ENCODE assay signal across 23 cellular contexts in the genomic region with DNA sequence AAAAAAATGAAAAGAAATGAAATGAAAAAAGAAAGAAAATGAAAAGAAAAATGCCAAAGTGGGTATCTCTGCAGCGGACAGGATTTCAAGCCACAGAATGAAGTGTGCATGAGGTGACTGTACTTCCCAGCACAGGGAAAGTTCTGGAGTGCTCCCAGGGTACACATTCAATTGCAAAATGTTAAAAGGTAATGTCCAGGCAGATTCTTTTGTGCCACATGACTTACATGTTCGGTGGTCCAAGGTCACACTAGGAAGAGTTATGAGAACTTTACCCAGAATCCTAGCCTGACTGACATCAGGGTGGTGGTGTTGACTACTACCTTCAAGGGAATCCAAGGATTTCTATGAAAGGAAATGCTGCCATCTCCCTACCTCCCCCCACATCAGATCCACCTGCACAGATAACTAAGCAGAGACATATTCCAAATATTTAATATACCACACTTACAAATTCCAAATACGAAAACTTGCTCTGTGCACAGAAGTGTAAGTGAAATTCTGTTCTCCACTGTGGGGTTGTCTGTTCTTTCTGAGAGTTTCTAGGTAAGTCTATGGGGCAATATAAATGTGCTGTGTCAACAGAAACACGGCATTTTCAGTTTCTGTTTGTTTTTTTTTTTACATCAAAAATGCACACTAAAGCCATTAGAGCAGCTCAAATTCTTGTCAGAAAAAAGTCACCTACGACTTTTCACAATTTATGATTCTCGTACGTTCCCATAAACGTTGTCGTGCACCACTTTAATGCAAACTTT. TPM values are rescaled to one million over a fixed set of nuclear protein-coding genes. Genes with fewer than 3 reads are reported as not detected.
DNase-seq lines count a peak whose midpoint lies in the region; ATAC-seq, FAIRE-seq and TF ChIP-seq lines count a peak whose summit lies in the region.
"Had no signal": no experiment of that assay in that cellular context is flagged by ENCODE, and none has a peak within 500 bp of the region (broad histone marks: within the 10 kb centered on the region; RNA-seq: fewer than 3 reads in every experiment).

No MANE protein-coding gene starts in this region.

- BruUV-seq in K562 (replicated peaks; lab: Mats Ljungman, UMichigan), result no TSS peak

- H3K4me3 ChIP-seq in KMS-11 (IDR thresholded peaks at IDR 0.05; ENCODE audit: insufficient read depth, low read depth, low read length), result no peak overlapping the region
- no peak overlapping the region for H3K4me3 ChIP-seq in K562
- peak overlapping the region in 1 of 3 donors; percentile 31 for H3K4me3 ChIP-seq in liver (ENCODE audit: low read depth in 1 of 3, low read length in 3 of 3)
- H3K4me3 ChIP-seq: BLaER1, HAP-1, MG63, PC-9 had no signal

- H3K27ac ChIP-seq in KMS-11 (peak overlapping the region; percentile 54), K562 (ENCODE audit: extremely low read depth, low read depth, low read length) (no peak overlapping the region), liver (ENCODE audit: low read depth in 1 of 2, low read length in 2 of 2) (peak overlapping the region; percentile 90 to 94)
- H3K27ac ChIP-seq: BLaER1, PC-9 had no signal

- no peak for TF ChIP-seq EP300 in K562 (IDR thresholded peaks at IDR 0.05; ENCODE audit: low read length)

- H3K9me3 ChIP-seq in K562 (replicated peaks; ENCODE audit: control insufficient read depth, insufficient read depth, low read depth, low read length), result no peaks in the 10 kb centered on the region
- H3K9me3 ChIP-seq in liver (ENCODE audit: control insufficient read depth in 4 of 4, low read length in 3 of 4), result no peaks in the 10 kb centered on the region
- H3K9me3 ChIP-seq: BLaER1, HAP-1, MG63, SK-N-SH had no signal

- H3K9ac ChIP-seq in KMS-11 (peak overlapping the region; percentile 15; the same call in 1 of the 2 replicates), K562 (ENCODE audit: insufficient read depth in 1 of 2, low read depth in 2 of 2, low read length in 2 of 2) (no peak overlapping the region), liver (ENCODE audit: low read depth in 1 of 2, low read length in 2 of 2) (peak overlapping the region in 1 of 2 donors; percentile 54)
- H3K9ac ChIP-seq: BLaER1, SK-N-SH had no signal

- H3K4me2 ChIP-seq in KMS-11 (peak overlapping the region; percentile 70), K562 (ENCODE audit: insufficient read depth, low read length) (no peak overlapping the region)
- H3K4me2 ChIP-seq: BLaER1, PC-9, SK-N-SH had no signal

- in situ Hi-C loops in K562 (cut with MboI), result no loop called here

- no peak for TF ChIP-seq CTCF in KMS-11 (conservative IDR thresholded peaks at IDR 0.05; ENCODE audit: low read depth, low read length)
- TF ChIP-seq CTCF in K562 (IDR thresholded peaks at IDR 0.05 in 2 of 3, conservative IDR thresholded peaks at IDR 0.05 in 1 of 3; ENCODE audit: insufficient read depth in 2 of 3, low read depth in 1 of 3, low read length in 3 of 3), result no peak
- no peak for TF ChIP-seq CTCF in liver (IDR thresholded peaks at IDR 0.05; ENCODE audit: low read depth, low read length, missing input control)

- H4K20me1 ChIP-seq in KMS-11 (ENCODE audit: insufficient read depth) (no peaks in the 10 kb centered on the region), K562 (replicated peaks; ENCODE audit: control insufficient read depth, insufficient read depth, low read length) (no peaks in the 10 kb centered on the region)
- H4K20me1 ChIP-seq: BLaER1 had no signal

- TF ChIP-seq POLR2A in K562 (conservative IDR thresholded peaks at IDR 0.05), result no peak

- ATAC-seq in K562, result no peak
- no peak for ATAC-seq in HG02588 (IDR thresholded peaks at IDR 0.05; ENCODE audit: unreplicated experiment)

- DNase-seq in K562 (ENCODE audit: extremely low read depth in 1 of 4, low spot score in 3 of 4) (no peak), nucleus accumbens (lab: John Stamatoyannopoulos, UW) (no peak), mesenteric fat pad (ENCODE audit: low spot score) (no peak), RKO (ENCODE audit: low spot score) (no peak)
- DNase-seq: ACHN; CD4-positive, alpha-beta T cell; COR-L47; DMS79; Kasumi-1; MG63; NCI-H1048; NCI-H1417 treated with DMSO at 0.1 percent for 48 hours; NCI-H187; NCI-H510A; PC-9; SIG-M5; SK-N-SH had no signal

- no peak for FAIRE-seq in K562 (lab: Jason Lieb, UNC)
- FAIRE-seq: HTR-8/SVneo had no signal

- under 1% methylated on average over 9 of the region's 9 CpGs for WGBS in K562 (ENCODE audit: insufficient coverage, low coverage, missing lambda C conversion rate)
- 63% methylated on average over 9 of the region's 9 CpGs for whole genome bisulfite sequencing in liver

- H3K4me1 ChIP-seq in KMS-11 (ENCODE audit: low read depth, poor library complexity, severe bottlenecking), result peaks cover 50% of the 10 kb centered on the region
- no peaks in the 10 kb centered on the region for H3K4me1 ChIP-seq in K562 (replicated peaks in 1 of 2; ENCODE audit: control insufficient read depth in 2 of 2, insufficient read depth in 2 of 2, low read length in 2 of 2)
- H3K4me1 ChIP-seq in liver (ENCODE audit: control insufficient read depth in 4 of 4, insufficient read depth in 4 of 4, low read length in 3 of 4), result peaks cover 10 to 31% (median 16%) of the 10 kb centered on the region in 4 donors
- H3K4me1 ChIP-seq: BLaER1, HAP-1 had no signal

- TF ChIP-seq RAD21 in K562 (CRISPR knock-in tag; conservative IDR thresholded peaks at IDR 0.05 in 1 of 2, IDR thresholded peaks at IDR 0.05 in 1 of 2) (no peak), liver (IDR thresholded peaks at IDR 0.05) (peak; percentile 37 to 47)

- H2AFZ ChIP-seq in KMS-11 (ENCODE audit: low read depth) (peak overlapping the region; percentile 20; the same call in 1 of the 2 replicates), K562 (ENCODE audit: low read depth, low read length) (no peak overlapping the region)
- H2AFZ ChIP-seq: PC-9 had no signal

- intact Hi-C loops in K562 (cut with micrococcal nuclease), result no loop called here

- no peaks in the 10 kb centered on the region for H3K27me3 ChIP-seq in KMS-11 (ENCODE audit: insufficient read depth, low read depth)
- H3K27me3 ChIP-seq in K562 (ENCODE audit: control insufficient read depth in 2 of 2, insufficient read depth in 2 of 2, low read length in 2 of 2), result 0 out of 5 replicates have a peak, but pooled peaks cover 0 to 4% of the 10 kb centered on the region in 2 experiments
- no peaks in the 10 kb centered on the region for H3K27me3 ChIP-seq in liver (ENCODE audit: control insufficient read depth in 4 of 4, insufficient read depth in 4 of 4, low read length in 3 of 4)
- H3K27me3 ChIP-seq: BLaER1, MG63 had no signal

- H3K79me2 ChIP-seq in KMS-11 (ENCODE audit: insufficient read depth, low read depth) (no peaks in the 10 kb centered on the region), K562 (ENCODE audit: control insufficient read depth, insufficient read depth, low read length) (no peaks in the 10 kb centered on the region)

- no peaks in the 10 kb centered on the region for H3K36me3 ChIP-seq in KMS-11 (ENCODE audit: insufficient read depth)
- H3K36me3 ChIP-seq in K562 (ENCODE audit: control insufficient read depth, insufficient read depth, low read length), result no peaks in the 10 kb centered on the region
- H3K36me3 ChIP-seq in liver (ENCODE audit: control insufficient read depth in 4 of 4, insufficient read depth in 3 of 4, low read depth in 1 of 4, low read length in 3 of 4), result no peaks in the 10 kb centered on the region
- H3K36me3 ChIP-seq: BLaER1, HAP-1, MG63 had no signal

- POLR2A ChIA-PET in K562 (lab: Yijun Ruan, JAX), result no interaction called here

- CTCF ChIA-PET in K562 (lab: Yijun Ruan, JAX; ENCODE audit: low intra/inter-chr PET ratio), result no interaction called here

- H3K9me1 ChIP-seq in K562 (ENCODE audit: control insufficient read depth, insufficient read depth, low read length), result no peaks in the 10 kb centered on the region

TF ChIP-seq in K562, 482 proteins besides CTCF, POLR2A, EP300 and RAD21 (continues in another document):
- TF ChIP-seq MAFG (tag; conservative IDR thresholded peaks at IDR 0.05) (peak; percentile 49), SRSF7 (optimal IDR thresholded peaks at IDR 0.05; ENCODE audit: low read depth, low read length) (no peak), CHD4 (IDR thresholded peaks at IDR 0.05; ENCODE audit: insufficient read depth, insufficient replicate concordance, low read depth, low read length, poor library complexity, severe bottlenecking) (no peak), ZNF316 (IDR thresholded peaks at IDR 0.05) (peak; percentile 65), SMARCA5 (IDR thresholded peaks at IDR 0.05) (no peak), NFE2L1 (tag; IDR thresholded peaks at IDR 0.05; ENCODE audit: borderline replicate concordance, low read depth) (no peak), PTRF (tag; IDR thresholded peaks at IDR 0.05) (no peak)

RNA-seq across cellular contexts. Expression of gene CABYR, which starts 56.6 kb away (rescaled TPM):
- not detected in 2 replicates for total RNA-seq in K562 (2011; cell fraction: chromatin; rRNA removed; ENCODE audit: low replicate concordance)
- total RNA-seq in K562 (2011; cell fraction: nucleolus; rRNA removed), result not detected in 2 replicates
- total RNA-seq in K562 (2011; cell fraction: nucleoplasm; rRNA removed), result not detected in 2 replicates
- total RNA-seq in K562 (2014; rRNA removed) (not detected in 2 replicates), K562 (2014; rRNA removed; fragmentation: Illumina TruSeq; extraction: Trizol) (not detected in 2 replicates), K562 (2015; rRNA removed; fragmentation: Illumina TruSeq; extraction: Trizol) (not detected in 2 replicates), K562 (2021) (not detected in 2 replicates), liver (under 1 TPM; 0.19 to 0.67 TPM), mesenteric fat pad (3.1 TPM)
- polyA plus RNA-seq in K562 (2011; rRNA removed) (not detected in 2 replicates), K562 (2014; fragmentation: Illumina TruSeq; extraction: Trizol) (not detected in 2 replicates), K562 (2014; fragmentation: Nextera tagmentation; extraction: Ambion mirVana) (not detected), K562 (2014; rRNA removed) (not detected in 2 replicates), liver (under 1 TPM; 0.28 to 0.36 TPM)
- not detected in 2 replicates for polyA plus RNA-seq in K562 (2011; cell fraction: cytosol; rRNA removed)
- polyA plus RNA-seq in K562 (2011; cell fraction: nucleus; rRNA removed), result not detected in 2 replicates
- polyA plus RNA-seq in K562 (2012), result not detected in 2 replicates
- polyA minus RNA-seq in K562 (2011; rRNA and poly(A)+ RNA removed), result not detected in 2 replicates
- not detected in 2 replicates for polyA minus RNA-seq in K562 (2011; cell fraction: cytosol; rRNA and poly(A)+ RNA removed)
- polyA minus RNA-seq in K562 (2011; cell fraction: nucleus; rRNA and poly(A)+ RNA removed), result not detected in 2 replicates
